ENCODE assay signal across 35 cellular contexts in the genomic region with DNA sequence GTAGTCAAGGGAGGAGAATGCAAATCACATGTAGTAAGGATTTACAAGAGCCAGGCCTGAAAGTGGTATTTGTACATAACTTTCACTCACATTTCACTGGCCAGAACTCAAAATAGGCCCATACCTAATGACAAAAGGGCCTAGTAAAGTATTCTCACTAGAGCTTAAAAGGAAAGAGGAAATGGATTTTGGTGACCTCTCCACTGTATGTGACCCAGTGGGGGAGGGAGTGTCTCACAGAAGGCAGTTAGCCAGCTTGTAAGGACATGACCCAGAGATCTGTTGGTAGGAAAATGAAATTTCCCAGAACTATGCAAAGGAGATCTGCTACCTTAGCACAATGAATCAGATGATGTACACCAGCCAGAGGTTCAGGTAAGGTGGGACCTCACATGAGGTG.
"Had no signal": no experiment of that assay in that cellular context is flagged by ENCODE, and none has a peak within 500 bp of the region (broad histone marks: within the 10 kb centered on the region; RNA-seq: fewer than 3 reads in every experiment).

No MANE protein-coding gene starts in this region.

- H3K27ac ChIP-seq: ascending aorta, cardiac muscle cell, Peyer's patch, SJSA1 had no signal

- H3K4me2 ChIP-seq: SK-N-SH had no signal

- H3K9ac ChIP-seq: SK-N-SH had no signal

- H3K4me3 ChIP-seq: ascending aorta, cardiac muscle cell, Peyer's patch, SJSA1 had no signal

- H3K9me3 Mint-ChIP-seq: activated CD4-positive, alpha-beta T cell treated with anti-CD3 and anti-CD28 coated beads, Interleukin-2, amount 10 ng/mL, durations not matched to agents 24 days and 14 days had no signal

- H3K36me3 Mint-ChIP-seq: activated naive CD4-positive, alpha-beta T cell treated with anti-CD3 and anti-CD28 coated beads, Interleukin-2, amount 50 U/mL, for 24 hours; activated naive CD8-positive, alpha-beta T cell treated with anti-CD3 and anti-CD28 coated beads, Interleukin-2, amount 10 ng/mL, durations not matched to agents 7 days and 5 days had no signal

- H3K27me3 ChIP-seq: ascending aorta, cardiac muscle cell, Peyer's patch, SJSA1 had no signal

- ATAC-seq: activated CD8-positive, alpha-beta T cell treated with anti-CD3 and anti-CD28 coated beads for 36 hours; activated T-cell treated with anti-CD3 and anti-CD28 coated beads, Interleukin-2, amount 50 U/mL, for 72 hours; activated T-helper 17 cell treated with anti-CD3 and anti-CD28 coated beads, Interleukin-2, amount 50 U/mL, for 72 hours; PC-3 had no signal

- H3K4me1 ChIP-seq: ascending aorta, Peyer's patch, SJSA1 had no signal

- H3K36me3 ChIP-seq: ascending aorta, cardiac muscle cell, Peyer's patch, SJSA1 had no signal

- H3K27me3 Mint-ChIP-seq: activated CD4-positive, alpha-beta T cell treated with anti-CD3 and anti-CD28 coated beads, Interleukin-2, amount 10 ng/mL, durations not matched to agents 24 days and 14 days; activated naive CD8-positive, alpha-beta T cell treated with anti-CD3 and anti-CD28 coated beads, Interleukin-2, amount 10 ng/mL, durations not matched to agents 7 days and 5 days; central memory CD8-positive, alpha-beta T cell had no signal

- H3K9me3 ChIP-seq: ascending aorta, Peyer's patch, SJSA1, SK-N-SH had no signal

- H3K4me3 Mint-ChIP-seq: activated CD4-positive, alpha-beta T cell treated with anti-CD3 and anti-CD28 coated beads, Interleukin-2, amount 10 ng/mL, durations not matched to agents 24 days and 14 days; activated CD8-positive, alpha-beta T cell treated with anti-CD3 and anti-CD28 coated beads for 36 hours; activated naive CD4-positive, alpha-beta T cell treated with anti-CD3 and anti-CD28 coated beads, Interleukin-2, amount 50 U/mL, for 24 hours; activated naive CD8-positive, alpha-beta T cell treated with anti-CD3 and anti-CD28 coated beads, Interleukin-2, amount 10 ng/mL, durations not matched to agents 7 days and 5 days; activated T-cell treated with anti-CD3 and anti-CD28 coated beads, Interleukin-2, amount 50 U/mL, for 72 hours; activated T-helper 17 cell treated with anti-CD3 and anti-CD28 coated beads, Interleukin-2, amount 50 U/mL, for 72 hours; central memory CD8-positive, alpha-beta T cell; T-helper 1 cell treated with Interleukin-12 subunit alpha and Interleukin-12 subunit beta and Interleukin-4 antibody, amounts not matched to agents 30 μg/mL and 1 μg/mL, for 36 hours; T-helper 2 cell treated with Interferon-gamma antibody and Interleukin-4, amounts not matched to agents 5 μg/mL and 100 μg/mL, for 36 hours had no signal

- H3K4me1 Mint-ChIP-seq: activated CD4-positive, alpha-beta T cell treated with anti-CD3 and anti-CD28 coated beads, Interleukin-2, amount 10 ng/mL, durations not matched to agents 24 days and 14 days; activated naive CD4-positive, alpha-beta T cell treated with anti-CD3 and anti-CD28 coated beads, Interleukin-2, amount 50 U/mL, for 24 hours; activated naive CD8-positive, alpha-beta T cell treated with anti-CD3 and anti-CD28 coated beads, Interleukin-2, amount 10 ng/mL, durations not matched to agents 7 days and 5 days; activated T-helper 17 cell treated with anti-CD3 and anti-CD28 coated beads, Interleukin-2, amount 50 U/mL, for 72 hours; central memory CD8-positive, alpha-beta T cell had no signal

- FAIRE-seq: TTC549 had no signal

- H3K27ac Mint-ChIP-seq: activated CD4-positive, alpha-beta T cell treated with anti-CD3 and anti-CD28 coated beads, Interleukin-2, amount 10 ng/mL, durations not matched to agents 24 days and 14 days; activated CD8-positive, alpha-beta T cell treated with anti-CD3 and anti-CD28 coated beads for 36 hours; activated naive CD4-positive, alpha-beta T cell treated with anti-CD3 and anti-CD28 coated beads, Interleukin-2, amount 50 U/mL, for 24 hours; activated naive CD8-positive, alpha-beta T cell treated with anti-CD3 and anti-CD28 coated beads, Interleukin-2, amount 10 ng/mL, durations not matched to agents 7 days and 5 days; activated T-cell treated with anti-CD3 and anti-CD28 coated beads, Interleukin-2, amount 50 U/mL, for 72 hours; activated T-helper 17 cell treated with anti-CD3 and anti-CD28 coated beads, Interleukin-2, amount 50 U/mL, for 72 hours; T-helper 1 cell treated with Interleukin-12 subunit alpha and Interleukin-12 subunit beta and Interleukin-4 antibody, amounts not matched to agents 30 μg/mL and 1 μg/mL, for 36 hours; T-helper 2 cell treated with Interferon-gamma antibody and Interleukin-4, amounts not matched to agents 5 μg/mL and 100 μg/mL, for 36 hours had no signal

- DNase-seq: activated CD4-positive, alpha-beta T cell treated with anti-CD3 and anti-CD28 coated beads, Interleukin-2, amount 10 ng/mL, durations not matched to agents 24 days and 14 days; activated CD4-positive, alpha-beta T cell treated with anti-CD3 and anti-CD28 coated beads, Interleukin-2, amount 50 U/mL, for 4 hours; activated CD8-positive, alpha-beta T cell treated with anti-CD3 and anti-CD28 coated beads for 36 hours; activated effector memory CD4-positive, alpha-beta T cell treated with anti-CD3 and anti-CD28 coated beads, Interleukin-2, amount 50 U/mL, for 16 hours; activated naive CD4-positive, alpha-beta T cell; activated naive CD8-positive, alpha-beta T cell treated with anti-CD3 and anti-CD28 coated beads, Interleukin-2, amount 10 ng/mL, durations not matched to agents 7 days and 5 days; activated T-cell treated with anti-CD3 and anti-CD28 coated beads, Interleukin-2, amount 50 U/mL, for 1 hour; activated T-cell treated with anti-CD3 and anti-CD28 coated beads, Interleukin-2, amount 50 U/mL, for 72 hours; amygdala; KG1; MM.1S; NCI-H1048; NCI-H1105 treated with DMSO at 0.1 percent for 48 hours; NCI-H1436; NCI-H1694; NCI-H1930; NCI-H2081 treated with DMSO at 0.1 percent for 48 hours; NCI-H226; NCI-H446 treated with DMSO at 0.1 percent for 48 hours; NCI-H748 treated with DMSO at 0.1 percent for 48 hours; NK-92 treated with Interleukin-12 subunit alpha and Interleukin-12 subunit beta, amount 100 ng/mL, for 24 hours; PC-3; Peyer's patch; RPMI8226; SHP77 treated with DMSO at 0.1 percent for 48 hours; SK-N-SH had no signal
